Comparison of ENCODE assay signal across 25 cellular contexts in genomic region chr14:41668346-41668745, GRCh38.
DNase-seq lines count a peak whose midpoint lies in the region; ATAC-seq, FAIRE-seq and TF ChIP-seq lines count a peak whose summit lies in the region.
"Had no signal": no experiment of that assay in that cellular context is flagged by ENCODE, and none has a peak within 500 bp of the region (broad histone marks: within the 10 kb centered on the region; RNA-seq: fewer than 3 reads in every experiment).

No MANE protein-coding gene starts in this region.

- no peaks in the 10 kb centered on the region for H3K27me3 ChIP-seq in HepG2 (ENCODE audit: control insufficient read depth in 1 of 2, insufficient read depth in 2 of 2, low read length in 2 of 2)
- no peaks in the 10 kb centered on the region for H3K27me3 ChIP-seq in right lobe of liver
- H3K27me3 ChIP-seq: body of pancreas, esophagus squamous epithelium, hepatocyte, suprapubic skin, uterus had no signal

- TF ChIP-seq CTCF in HepG2 (CRISPR knock-in tag; IDR thresholded peaks at IDR 0.05) (no peak), right lobe of liver (IDR thresholded peaks at IDR 0.05) (no peak), fibroblast of mammary gland (conservative IDR thresholded peaks at IDR 0.05; ENCODE audit: control insufficient read depth, insufficient read depth, low read depth, low read length) (no peak)

- 42% methylated on average over 1 of the region's 1 CpG for WGBS in HepG2 (ENCODE audit: low lambda C conversion rate)
- 38% methylated on average over 1 of the region's 1 CpG for WGBS in right lobe of liver (ENCODE audit: insufficient coverage, low coverage, low lambda C conversion rate, missing lambda C conversion rate)

- no peaks in the 10 kb centered on the region for H3K79me2 ChIP-seq in HepG2 (ENCODE audit: insufficient read depth, low read length)
- H3K79me2 ChIP-seq: hepatocyte had no signal

- peaks cover 12% of the 10 kb centered on the region for H3K4me1 ChIP-seq in HepG2 (ENCODE audit: insufficient read depth, low read length)
- no peaks in the 10 kb centered on the region for H3K4me1 ChIP-seq in right lobe of liver
- H3K4me1 ChIP-seq: body of pancreas, esophagus squamous epithelium, suprapubic skin, uterus had no signal

- no peak overlapping the region for H2AFZ ChIP-seq in HepG2 (ENCODE audit: low read length)
- H2AFZ ChIP-seq: hepatocyte had no signal

- no peak for TF ChIP-seq RAD21 in HepG2 (CRISPR knock-in tag; IDR thresholded peaks at IDR 0.05)

- H3K36me3 ChIP-seq in HepG2 (replicated peaks in 1 of 2; ENCODE audit: control insufficient read depth in 1 of 2, insufficient read depth in 2 of 2, low read length in 2 of 2) (no peaks in the 10 kb centered on the region), right lobe of liver (no peaks in the 10 kb centered on the region)
- H3K36me3 ChIP-seq: esophagus squamous epithelium, suprapubic skin, uterus had no signal

- in situ Hi-C loops in HepG2 (cut with HindIII; ENCODE audit: extremely low pct_ligation_motif_present, low pct_unique_long_range_greater_than_20kb), result no loop called here

- no peak for ATAC-seq in HepG2
- ATAC-seq in right lobe of liver, result no peak
- ATAC-seq: body of pancreas; effector memory CD8-positive, alpha-beta T cell; mucosa of descending colon; stimulated activated effector memory CD8-positive, alpha-beta T cell treated with anti-CD3 and anti-CD28 coated beads, Interleukin-12 subunit alpha, Interleukin-12 subunit beta, amount 100 ng/mL, for 72 hours had no signal

- H3K9me3 ChIP-seq in HepG2 (ENCODE audit: low read length) (peaks cover 19% of the 10 kb centered on the region), right lobe of liver (no peaks in the 10 kb centered on the region)
- H3K9me3 ChIP-seq: body of pancreas, esophagus squamous epithelium, suprapubic skin, uterus had no signal

- H3K27ac ChIP-seq in HepG2 (ENCODE audit: extremely low read length, insufficient read depth, low read length) (no peak overlapping the region), right lobe of liver (no peak overlapping the region)
- H3K27ac ChIP-seq: body of pancreas, C4-2B, esophagus squamous epithelium, hepatocyte, suprapubic skin, uterus had no signal

- no TSS peak for BruUV-seq in HepG2 (replicated peaks; lab: Mats Ljungman, UMichigan)

- no peak overlapping the region for H3K9ac ChIP-seq in HepG2 (ENCODE audit: insufficient read depth, low read depth, low read length)

- no peaks in the 10 kb centered on the region for H4K20me1 ChIP-seq in HepG2 (ENCODE audit: insufficient read depth, low read length)

- TF ChIP-seq EP300 in HepG2 (IDR thresholded peaks at IDR 0.05; ENCODE audit: low read depth in 2 of 2, low read length in 2 of 2), result no peak
- no peak for TF ChIP-seq EP300 in HepG2 (CRISPR knock-in tag; IDR thresholded peaks at IDR 0.05; ENCODE audit: borderline replicate concordance)

- CTCF ChIA-PET in HepG2 (lab: Yijun Ruan, JAX; ENCODE audit: low intra/inter-chr PET ratio, low total read pairs), result no interaction called here

- intact Hi-C loops in HepG2 (cut with micrococcal nuclease; ENCODE audit: unreplicated experiment) (no loop called here), right lobe of liver (cut with DNase I) (no loop called here), cardiac septum (cut with DNase I) (no loop called here)

- POLR2A ChIA-PET in HepG2 (lab: Yijun Ruan, JAX), result no interaction called here

- TF ChIP-seq POLR2A in HepG2 (IDR thresholded peaks at IDR 0.05; ENCODE audit: insufficient read depth in 1 of 2, low read depth in 2 of 2, low read length in 2 of 2) (no peak), right lobe of liver (IDR thresholded peaks at IDR 0.05) (no peak)

- H3K4me3 ChIP-seq in HepG2 (replicated peaks in 1 of 3; ENCODE audit: insufficient read depth in 1 of 3, low read depth in 2 of 3, low read length in 3 of 3) (no peak overlapping the region), right lobe of liver (no peak overlapping the region), fibroblast of mammary gland (ENCODE audit: control insufficient read depth, low read depth, low read length) (no peak overlapping the region)
- H3K4me3 ChIP-seq: body of pancreas, esophagus squamous epithelium, hepatocyte, mucosa of descending colon, suprapubic skin, uterus had no signal

- no peak for DNase-seq in HepG2 (ENCODE audit: low spot score)
- no peak for DNase-seq in right lobe of liver
- DNase-seq in NCI-H82 treated with DMSO at 0.1 percent for 48 hours (lab: John Stamatoyannopoulos, UW; ENCODE audit: unreplicated experiment), result peak; percentile 71
- DNase-seq in fibroblast of mammary gland (ENCODE audit: low read depth), result peak; percentile 66
- DNase-seq in stromal cell of bone marrow (ENCODE audit: low read depth), result peak; percentile 13
- no peak for DNase-seq in foreskin melanocyte
- DNase-seq in cardiac septum (ENCODE audit: low spot score), result no peak
- no peak for DNase-seq in ureter (ENCODE audit: low spot score)
- DNase-seq: activated CD4-positive, alpha-beta T cell treated with anti-CD3 and anti-CD28 coated beads for 4 hours; body of pancreas; effector memory CD8-positive, alpha-beta T cell; esophagus squamous epithelium; immature natural killer cell; MM.1S; mucosa of descending colon; NCI-H1436 treated with DMSO at 0.1 percent for 48 hours; NCI-H226; stimulated activated CD4-positive, alpha-beta T cell treated with anti-CD3 and anti-CD28 coated beads, Interleukin-1b, Interleukin-23, amount 100 ng/mL, for 48 hours; T-helper 2 cell; uterus had no signal

- no peak overlapping the region for H3K4me2 ChIP-seq in HepG2 (ENCODE audit: low read depth, low read length)
- H3K4me2 ChIP-seq: hepatocyte had no signal

- no peak for FAIRE-seq in HepG2 (lab: Jason Lieb, UNC)
- FAIRE-seq: colon had no signal

TF ChIP-seq in HepG2, 621 proteins besides CTCF, POLR2A, EP300 and RAD21:
- TF ChIP-seq MAFK (conservative IDR thresholded peaks at IDR 0.05 in 1 of 2, IDR thresholded peaks at IDR 0.05 in 1 of 2; ENCODE audit: low read length in 2 of 2) (peak; percentile 94 to 96), PHF5A (CRISPR knock-in tag; IDR thresholded peaks at IDR 0.05; ENCODE audit: low read depth, unreplicated experiment) (no peak), E2F2 (CRISPR knock-in tag; IDR thresholded peaks at IDR 0.05; ENCODE audit: borderline replicate concordance) (no peak), ZNF703 (CRISPR knock-in tag; IDR thresholded peaks at IDR 0.05; ENCODE audit: borderline replicate concordance) (no peak), MAFF (IDR thresholded peaks at IDR 0.05; ENCODE audit: low read depth, low read length) (peak; percentile 96), DR1 (CRISPR knock-in tag; IDR thresholded peaks at IDR 0.05) (no peak)
TF ChIP-seq in HepG2: peak in this region for 2.

Comparison
In these comparisons a context has a peak if more than half of its experiments do, and no peak if none do; other contexts are left out.
1. DNase-seq: peak in NCI-H82 treated with DMSO at 0.1 percent for 48 hours (single experiment), fibroblast of mammary gland (single experiment) and stromal cell of bone marrow (single experiment); none in HepG2 (single experiment), right lobe of liver (0 of 3), foreskin melanocyte (single experiment), cardiac septum (single experiment) and ureter (single experiment).